Comparison of ENCODE assay signal across 8 cellular contexts in the genomic region with DNA sequence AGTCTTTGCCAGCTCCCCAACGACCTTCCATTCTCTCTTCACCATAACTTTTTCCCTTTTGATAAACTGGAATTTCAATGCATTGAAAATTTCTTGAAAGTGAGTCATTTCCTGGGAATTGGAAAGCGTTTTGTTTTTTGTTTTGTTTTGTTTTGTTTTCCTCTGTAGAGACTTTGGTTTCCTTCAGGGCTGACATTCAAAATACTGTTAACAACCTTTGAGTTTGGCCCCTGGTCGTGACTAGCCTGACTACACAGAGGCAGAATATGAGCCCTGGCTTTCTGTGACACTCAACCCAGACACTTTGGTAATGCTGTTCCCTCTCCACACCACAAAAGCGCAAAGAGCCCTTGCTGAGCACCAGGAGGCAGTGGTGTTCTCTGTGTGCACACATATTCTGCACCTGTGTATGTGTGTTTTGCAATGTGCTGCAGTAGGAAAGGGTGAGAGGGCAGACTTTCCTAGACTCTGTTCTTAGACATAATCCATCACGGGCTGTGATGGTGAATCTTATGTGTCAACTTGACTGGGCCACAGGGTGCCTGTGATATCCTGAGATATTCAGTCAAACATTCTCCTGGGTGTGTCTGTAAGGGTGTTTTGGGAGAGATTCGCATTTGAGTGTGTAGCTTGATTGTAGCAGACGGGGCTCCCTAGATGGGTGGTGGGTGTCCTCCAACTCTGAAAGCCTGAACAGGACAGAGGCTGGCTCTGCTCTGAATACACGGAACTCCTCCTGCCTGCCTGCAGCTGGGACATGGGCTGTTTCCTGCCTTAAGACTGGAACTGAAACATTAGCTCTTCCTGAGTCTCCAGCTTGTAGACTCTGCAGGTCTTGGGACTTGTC. TPM values are rescaled to one million over a fixed set of nuclear protein-coding genes. Genes with fewer than 3 reads are reported as not detected.
DNase-seq lines count a peak whose midpoint lies in the region; ATAC-seq and TF ChIP-seq lines count a peak whose summit lies in the region.

No MANE protein-coding gene starts in this region.

- ATAC-seq in thoracic aorta (ENCODE audit: insufficient number of reproducible peaks, low FRiP score, low read depth): no peak

- DNase-seq in activated naive CD8-positive, alpha-beta T cell treated with anti-CD3 and anti-CD28 coated beads for 36 hours: no peak
- DNase-seq in HFFc6: peak; percentile 59
- DNase-seq in NCI-H460 (ENCODE audit: extremely low read depth, low read depth): peak; percentile 30
- peak; percentile 66 for DNase-seq in adipocyte (ENCODE audit: low read depth)
- peak; percentile 66 for DNase-seq in iPS-NIHi7 (ENCODE audit: extremely low spot score)
- DNase-seq in thoracic aorta (ENCODE audit: low spot score): no peak
- DNase-seq in stimulated activated CD8-positive, alpha-beta memory T cell treated with anti-CD3 and anti-CD28 coated beads, Interleukin-4, amount 100 ng/mL, for 48 hours: no peak

- H3K27me3 ChIP-seq in adipocyte (replicated peaks; ENCODE audit: control insufficient read depth, insufficient read depth, low read length) (no peaks in the 10 kb centered on the region), thoracic aorta (replicated peaks; ENCODE audit: insufficient read depth) (no peaks in the 10 kb centered on the region)

- H3K9ac ChIP-seq in adipocyte (ENCODE audit: low read length): no peak overlapping the region

- no peaks in the 10 kb centered on the region for H3K27me3 Mint-ChIP-seq in activated naive CD8-positive, alpha-beta T cell
- peaks cover 5% of the 10 kb centered on the region for H3K27me3 Mint-ChIP-seq in activated naive CD8-positive, alpha-beta T cell treated with anti-CD3 and anti-CD28 coated beads for 36 hours
- H3K27me3 Mint-ChIP-seq in HFFc6 (ENCODE audit: insufficient read depth): peaks cover 3% of the 10 kb centered on the region; the same call in 1 of the 2 replicates

- H3K4me3 Mint-ChIP-seq in activated naive CD8-positive, alpha-beta T cell: no peak overlapping the region
- H3K4me3 Mint-ChIP-seq in activated naive CD8-positive, alpha-beta T cell treated with anti-CD3 and anti-CD28 coated beads for 36 hours: no peak overlapping the region
- peak overlapping the region; percentile 43 for H3K4me3 Mint-ChIP-seq in HFFc6

- H3K4me1 ChIP-seq in adipocyte (ENCODE audit: control insufficient read depth, insufficient read depth, low read length) (peaks cover 5% of the 10 kb centered on the region), thoracic aorta (ENCODE audit: control insufficient read depth in 1 of 2, low read depth in 2 of 2) (no peaks in the 10 kb centered on the region)

- H3K27ac ChIP-seq in thoracic aorta: no peak overlapping the region

- no peaks in the 10 kb centered on the region for H3K9me3 Mint-ChIP-seq in activated naive CD8-positive, alpha-beta T cell (ENCODE audit: low read depth)
- peaks cover 7% of the 10 kb centered on the region for H3K9me3 Mint-ChIP-seq in activated naive CD8-positive, alpha-beta T cell treated with anti-CD3 and anti-CD28 coated beads for 36 hours
- no peaks in the 10 kb centered on the region for H3K9me3 Mint-ChIP-seq in HFFc6

- peak overlapping the region; percentile 42 for H3K27ac Mint-ChIP-seq in activated naive CD8-positive, alpha-beta T cell
- H3K27ac Mint-ChIP-seq in activated naive CD8-positive, alpha-beta T cell treated with anti-CD3 and anti-CD28 coated beads for 36 hours: no peak overlapping the region
- peak overlapping the region; percentile 75 for H3K27ac Mint-ChIP-seq in HFFc6

- peaks cover 5% of the 10 kb centered on the region for H3K36me3 Mint-ChIP-seq in activated naive CD8-positive, alpha-beta T cell
- peaks cover 6% of the 10 kb centered on the region for H3K36me3 Mint-ChIP-seq in activated naive CD8-positive, alpha-beta T cell treated with anti-CD3 and anti-CD28 coated beads for 36 hours
- H3K36me3 Mint-ChIP-seq in HFFc6 (ENCODE audit: low read depth): no peaks in the 10 kb centered on the region

- no peak overlapping the region for H3K4me3 ChIP-seq in adipocyte (ENCODE audit: low read length)
- no peak overlapping the region for H3K4me3 ChIP-seq in thoracic aorta

- H3K9me3 ChIP-seq in adipocyte (ENCODE audit: control insufficient read depth, low read length): no peaks in the 10 kb centered on the region
- no peaks in the 10 kb centered on the region for H3K9me3 ChIP-seq in thoracic aorta

- TF ChIP-seq CTCF in HFFc6 (IDR thresholded peaks at IDR 0.05): peak; percentile 77
- peak; percentile 39 for TF ChIP-seq CTCF in thoracic aorta (IDR thresholded peaks at IDR 0.05)

- peaks cover 30% of the 10 kb centered on the region for H3K4me1 Mint-ChIP-seq in activated naive CD8-positive, alpha-beta T cell (ENCODE audit: low read depth)
- H3K4me1 Mint-ChIP-seq in activated naive CD8-positive, alpha-beta T cell treated with anti-CD3 and anti-CD28 coated beads for 36 hours: peaks cover 24% of the 10 kb centered on the region
- H3K4me1 Mint-ChIP-seq in HFFc6 (ENCODE audit: low read depth): peaks cover 26% of the 10 kb centered on the region

- H3K36me3 ChIP-seq in adipocyte (ENCODE audit: control insufficient read depth, insufficient read depth, low read length, severe bottlenecking) (no peaks in the 10 kb centered on the region), thoracic aorta (no peaks in the 10 kb centered on the region)

RNA-seq across cellular contexts. Expression of gene ANKRD10, which starts 29.5 kb away (rescaled TPM):
- 10 to 100 TPM; 48.3 to 54.9 TPM for total RNA-seq in activated naive CD8-positive, alpha-beta T cell treated with anti-CD3 and anti-CD28 coated beads for 36 hours
- total RNA-seq in HFFc6 (2021; fragmentation: NEBNext Ultra II Directional; extraction: Animal tissue kit (Norgen Biotek cat#: 25700)): 10 to 100 TPM; 27.1 to 37.2 (median 33.5) TPM
- total RNA-seq in NCI-H460 (2014; rRNA removed; shearing (Covaris generic)): 42.1 and 51.5 TPM in 2 replicates
- 192 and 196 TPM in 2 replicates for polyA plus RNA-seq in NCI-H460 (2014; cell fraction: nucleus; rRNA removed)
- total RNA-seq in thoracic aorta: 100 to 1,000 TPM; 195 to 200 TPM

Comparison
In these comparisons a context has a peak if more than half of its experiments do, and no peak if none do; other contexts are left out.
1. DNase-seq: peak in HFFc6 (single experiment), NCI-H460 (single experiment), adipocyte (single experiment) and iPS-NIHi7 (single experiment); none in activated naive CD8-positive, alpha-beta T cell treated with anti-CD3 and anti-CD28 coated beads for 36 hours (single experiment), thoracic aorta (single experiment) and stimulated activated CD8-positive, alpha-beta memory T cell treated with anti-CD3 and anti-CD28 coated beads, Interleukin-4, amount 100 ng/mL, for 48 hours (single experiment).